ENCODE assay signal across 1 cellular context in genomic region chr4:12926189-12927066, GRCh38.
A peak's percentile ranks its signal among the peaks of the same experiment; 100 is the strongest.
TF ChIP-seq lines count a peak whose summit lies in the region.

No MANE protein-coding gene starts in this region.

TF ChIP-seq in HepG2, 621 proteins besides CTCF, POLR2A, EP300 and RAD21 (continued from another document and continues in another):
- TF ChIP-seq POGK (CRISPR knock-in tag; conservative IDR thresholded peaks at IDR 0.05) (no peak), ZNF354B (CRISPR knock-in tag; IDR thresholded peaks at IDR 0.05) (no peak), NR3C1 (CRISPR knock-in tag; IDR thresholded peaks at IDR 0.05) (no peak), KMT2B (CRISPR knock-in tag; IDR thresholded peaks at IDR 0.05) (peak; percentile 23; the same call in 1 of the 2 replicates), ZNF776 (CRISPR knock-in tag; IDR thresholded peaks at IDR 0.05) (no peak), ZFP91 (CRISPR knock-in tag; IDR thresholded peaks at IDR 0.05; ENCODE audit: borderline replicate concordance) (peak; percentile 31; the same call in 1 of the 2 replicates), GLI4 (CRISPR knock-in tag; IDR thresholded peaks at IDR 0.05; ENCODE audit: borderline replicate concordance) (no peak), CCDC6 (CRISPR knock-in tag; IDR thresholded peaks at IDR 0.05) (no peak; the same call in 1 of the 2 replicates), HINFP (CRISPR knock-in tag; IDR thresholded peaks at IDR 0.05; ENCODE audit: low read depth) (no peak), FLYWCH1 (CRISPR knock-in tag; IDR thresholded peaks at IDR 0.05) (no peak), ZNF143 (CRISPR knock-in tag; IDR thresholded peaks at IDR 0.05) (no peak), ZNF34 (CRISPR knock-in tag; IDR thresholded peaks at IDR 0.05; ENCODE audit: borderline replicate concordance) (no peak; the same call in 1 of the 2 replicates), ZNF235 (CRISPR knock-in tag; IDR thresholded peaks at IDR 0.05; ENCODE audit: borderline replicate concordance) (no peak), BATF2 (CRISPR knock-in tag; IDR thresholded peaks at IDR 0.05) (no peak), FOXO4 (CRISPR knock-in tag; conservative IDR thresholded peaks at IDR 0.05) (no peak), ZNF546 (CRISPR knock-in tag; conservative IDR thresholded peaks at IDR 0.05) (no peak), SP4 (CRISPR knock-in tag; IDR thresholded peaks at IDR 0.05) (no peak), ZBTB7B (CRISPR knock-in tag; IDR thresholded peaks at IDR 0.05) (0 out of 2 replicates have a peak, but pooled peaks have one; percentile 37), ZFP36L1 (CRISPR knock-in tag; IDR thresholded peaks at IDR 0.05) (no peak), ZNF619 (CRISPR knock-in tag; IDR thresholded peaks at IDR 0.05) (no peak), ARNT (IDR thresholded peaks at IDR 0.05) (no peak), ZSCAN31 (CRISPR knock-in tag; IDR thresholded peaks at IDR 0.05; ENCODE audit: low read depth) (no peak), ATF2 (CRISPR knock-in tag; IDR thresholded peaks at IDR 0.05) (peak; percentile 18; the same call in 1 of the 2 replicates), HNF1A (IDR thresholded peaks at IDR 0.05; ENCODE audit: low read depth) (0 out of 2 replicates have a peak, but pooled peaks have one; percentile 31), HNF1A (CRISPR knock-in tag; IDR thresholded peaks at IDR 0.05; ENCODE audit: borderline replicate concordance) (no peak), CBX2 (IDR thresholded peaks at IDR 0.05; ENCODE audit: low read depth, low read length) (no peak), CBX2 (CRISPR knock-in tag; IDR thresholded peaks at IDR 0.05; ENCODE audit: low read depth) (no peak), EZH2 (conservative IDR thresholded peaks at IDR 0.05; ENCODE audit: low read depth, low read length) (no peak), SALL2 (CRISPR knock-in tag; IDR thresholded peaks at IDR 0.05) (no peak), MEIS2 (CRISPR knock-in tag; IDR thresholded peaks at IDR 0.05) (no peak), JUNB (CRISPR knock-in tag; IDR thresholded peaks at IDR 0.05; ENCODE audit: borderline replicate concordance) (no peak), CBX1 (IDR thresholded peaks at IDR 0.05; ENCODE audit: low read depth) (no peak), CREBL2 (CRISPR knock-in tag; IDR thresholded peaks at IDR 0.05; ENCODE audit: borderline replicate concordance) (no peak), ZNF788 (CRISPR knock-in tag; IDR thresholded peaks at IDR 0.05; ENCODE audit: borderline replicate concordance) (no peak), HOXA5 (CRISPR knock-in tag; IDR thresholded peaks at IDR 0.05) (0 out of 2 replicates have a peak, but pooled peaks have one; percentile 60), KDM2A (CRISPR knock-in tag; IDR thresholded peaks at IDR 0.05; ENCODE audit: borderline replicate concordance, low read depth) (no peak), NR2F2 (IDR thresholded peaks at IDR 0.05; ENCODE audit: borderline replicate concordance, low read depth) (no peak), ZBTB42 (CRISPR knock-in tag; IDR thresholded peaks at IDR 0.05) (no peak), ZBTB46 (CRISPR knock-in tag; IDR thresholded peaks at IDR 0.05; ENCODE audit: borderline replicate concordance) (no peak), HNF4A (CRISPR knock-in tag; IDR thresholded peaks at IDR 0.05) (peak; percentile 64), HOXA3 (CRISPR knock-in tag; IDR thresholded peaks at IDR 0.05) (peak; percentile 57; the same call in 1 of the 2 replicates), CSRNP2 (CRISPR knock-in tag; conservative IDR thresholded peaks at IDR 0.05; ENCODE audit: low read depth) (no peak), MEF2D (CRISPR knock-in tag; IDR thresholded peaks at IDR 0.05) (0 out of 2 replicates have a peak, but pooled peaks have one; percentile 41), ZMYM4 (CRISPR knock-in tag; IDR thresholded peaks at IDR 0.05) (peak; percentile 87), IKZF1 (IDR thresholded peaks at IDR 0.05) (no peak), ZSCAN29 (CRISPR knock-in tag; conservative IDR thresholded peaks at IDR 0.05) (no peak), DDIT3 (CRISPR knock-in tag; IDR thresholded peaks at IDR 0.05) (no peak), ZNF124 (CRISPR knock-in tag; IDR thresholded peaks at IDR 0.05) (peak; percentile 49; the same call in 1 of the 2 replicates), BCL6 (CRISPR knock-in tag; IDR thresholded peaks at IDR 0.05) (peak; percentile 59)
